26 cellular contexts compared by ENCODE assay signal in genomic region chr10:49369216-49370162, GRCh38. TPM values are rescaled to one million over a fixed set of nuclear protein-coding genes. Genes with fewer than 3 reads are reported as not detected.
DNase-seq lines count a peak whose midpoint lies in the region; ATAC-seq and TF ChIP-seq lines count a peak whose summit lies in the region.
"Had no signal": no experiment of that assay in that cellular context is flagged by ENCODE, and none has a peak within 500 bp of the region (broad histone marks: within the 10 kb centered on the region; RNA-seq: fewer than 3 reads in every experiment).

No MANE protein-coding gene starts in this region.

- H3K9me3 ChIP-seq in BLaER1 treated with 17β-estradiol and CSF1 and Interleukin-3, amounts not matched to agents 10 nM and 100 nM (replicated peaks in 1 of 11): no peaks in the 10 kb centered on the region
- H3K9me3 ChIP-seq in osteoblast (ENCODE audit: low read depth, low read length): no peaks in the 10 kb centered on the region

- no peaks in the 10 kb centered on the region for H4K20me1 ChIP-seq in BLaER1 treated with 17β-estradiol and CSF1 and Interleukin-3, amounts not matched to agents 10 nM and 100 nM
- H4K20me1 ChIP-seq in osteoblast (ENCODE audit: insufficient read depth, low read length): no peaks in the 10 kb centered on the region

- H3K4me2 ChIP-seq in BLaER1 treated with 17β-estradiol and CSF1 and Interleukin-3, amounts not matched to agents 10 nM and 100 nM: peak overlapping the region in 7 of 11 experiments; percentile 68 to 84 (median 75); a peak in 14 of 22 replicates
- no peak overlapping the region for H3K4me2 ChIP-seq in osteoblast (ENCODE audit: insufficient read depth, low read length)

- H3K9ac ChIP-seq in BLaER1 treated with 17β-estradiol and CSF1 and Interleukin-3, amounts not matched to agents 10 nM and 100 nM: no peak overlapping the region

- H2AFZ ChIP-seq in osteoblast (ENCODE audit: low read length): no peak overlapping the region

- TF ChIP-seq CTCF in brain microvascular endothelial cell (IDR thresholded peaks at IDR 0.05; ENCODE audit: low read depth, low read length, missing control alignments): no peak
- no peak for TF ChIP-seq CTCF in osteoblast (IDR thresholded peaks at IDR 0.05; ENCODE audit: extremely low read depth, low read depth, low read length)

- no peak overlapping the region for H3K27ac ChIP-seq in BLaER1 treated with 17β-estradiol and CSF1 and Interleukin-3, amounts not matched to agents 10 nM and 100 nM
- H3K27ac ChIP-seq in brain microvascular endothelial cell (no peak overlapping the region), osteoblast (ENCODE audit: low read depth, low read length) (no peak overlapping the region)

- H3K4me3 ChIP-seq in BLaER1 treated with 17β-estradiol and CSF1 and Interleukin-3, amounts not matched to agents 10 nM and 100 nM: no peak overlapping the region
- H3K4me3 ChIP-seq in brain microvascular endothelial cell (ENCODE audit: low read depth, low read length) (no peak overlapping the region), osteoblast (ENCODE audit: insufficient read depth, low read length) (no peak overlapping the region)

- H3K79me2 ChIP-seq in osteoblast (ENCODE audit: insufficient read depth, low read length): no peaks in the 10 kb centered on the region

- ATAC-seq in HG03175 (IDR thresholded peaks at IDR 0.05; ENCODE audit: unreplicated experiment): no peak
- ATAC-seq: activated naive CD8-positive, alpha-beta T cell treated with anti-CD3 and anti-CD28 coated beads, Interleukin-2, amount 50 U/mL, for 24 hours; right cardiac atrium had no signal

- H3K4me1 ChIP-seq in BLaER1 treated with 17β-estradiol and CSF1 and Interleukin-3, amounts not matched to agents 10 nM and 100 nM: peaks cover 0 to 43% (median 35%) of the 10 kb centered on the region in 10 experiments; a peak in 16 of 20 replicates
- H3K4me1 ChIP-seq in osteoblast (ENCODE audit: insufficient read depth, low read length): no peaks in the 10 kb centered on the region

- peak; percentile 68 for DNase-seq in HT1080 (ENCODE audit: low read depth)
- DNase-seq in brain microvascular endothelial cell: peak; percentile 9
- peak; percentile 58 for DNase-seq in osteoblast (ENCODE audit: insufficient read length, low spot score, missing footprints)
- no peak for DNase-seq in NCI-H526 (lab: John Stamatoyannopoulos, UW)
- no peak for DNase-seq in ACHN
- DNase-seq in NCI-H524 treated with DMSO at 0.1 percent for 48 hours (lab: John Stamatoyannopoulos, UW): no peak
- DNase-seq: activated CD4-positive, alpha-beta T cell treated with anti-CD3 and anti-CD28 coated beads for 48 hours; activated effector memory CD4-positive, alpha-beta T cell treated with Interleukin-2 at 50 U/mL for 16 hours; activated naive CD8-positive, alpha-beta T cell treated with anti-CD3 and anti-CD28 coated beads, Interleukin-2, amount 50 U/mL, for 24 hours; CD4-positive, alpha-beta T cell; DMS153; foreskin melanocyte; KBM-7; kidney; mesenchymal stem cell; NCI-H1092; NCI-H2081; NCI-H446; NK-92 treated with Interleukin-12 subunit alpha and Interleukin-12 subunit beta, amount 100 ng/mL, for 24 hours; occipital lobe; right cardiac atrium had no signal

- in situ Hi-C loops in brain microvascular endothelial cell (cut with HindIII; ENCODE audit: low pct_ligation_motif_present, low sequenced_read_pairs): no loop called here
- in situ Hi-C loops in ACHN (cut with HindIII; ENCODE audit: low pct_ligation_motif_present, low pct_unique_long_range_greater_than_20kb, low sequenced_read_pairs): no loop called here

- no peaks in the 10 kb centered on the region for H3K36me3 ChIP-seq in BLaER1 treated with 17β-estradiol and CSF1 and Interleukin-3, amounts not matched to agents 10 nM and 100 nM
- no peaks in the 10 kb centered on the region for H3K36me3 ChIP-seq in brain microvascular endothelial cell (replicated peaks)
- H3K36me3 ChIP-seq in osteoblast (ENCODE audit: insufficient read depth, low read length): no peaks in the 10 kb centered on the region

- no peaks in the 10 kb centered on the region for H3K27me3 ChIP-seq in BLaER1 treated with 17β-estradiol and CSF1 and Interleukin-3, amounts not matched to agents 10 nM and 100 nM
- H3K27me3 ChIP-seq in brain microvascular endothelial cell (replicated peaks) (no peaks in the 10 kb centered on the region), osteoblast (ENCODE audit: insufficient read depth, low read length) (peaks cover 17% of the 10 kb centered on the region)

RNA-seq across cellular contexts. Expression of gene DRGX, which starts 26.4 kb away (rescaled TPM):
- not detected in 2 replicates for total RNA-seq in HT1080 (2014; rRNA removed; shearing (Covaris generic))
- polyA plus RNA-seq in HT1080 (2015; cell fraction: cytosol; rRNA removed): 0.07 TPM in 1 of 2 replicates, not detected in the other
- 0.05 TPM in 1 of 2 replicates, not detected in the other for polyA plus RNA-seq in HT1080 (2015; cell fraction: nucleus; rRNA removed)
- under 0.01 TPM in 1 of 2 replicates, not detected in the other for total RNA-seq in osteoblast
- total RNA-seq: cardiac septum; CD4-positive, alpha-beta T cell; epithelial cell of proximal tubule; kidney; occipital lobe; right cardiac atrium; subcutaneous adipose tissue had no signal
- polyA plus RNA-seq: right cardiac atrium had no signal

Comparison
In these comparisons a context has a peak if more than half of its experiments do, and no peak if none do; other contexts are left out.
1. DNase-seq: peak in HT1080 (single experiment), brain microvascular endothelial cell (single experiment) and osteoblast (single experiment); none in NCI-H526 (0 of 2), ACHN (single experiment) and NCI-H524 treated with DMSO at 0.1 percent for 48 hours (single experiment).